Comparison of ENCODE assay signal across 9 cellular contexts in the genomic region with DNA sequence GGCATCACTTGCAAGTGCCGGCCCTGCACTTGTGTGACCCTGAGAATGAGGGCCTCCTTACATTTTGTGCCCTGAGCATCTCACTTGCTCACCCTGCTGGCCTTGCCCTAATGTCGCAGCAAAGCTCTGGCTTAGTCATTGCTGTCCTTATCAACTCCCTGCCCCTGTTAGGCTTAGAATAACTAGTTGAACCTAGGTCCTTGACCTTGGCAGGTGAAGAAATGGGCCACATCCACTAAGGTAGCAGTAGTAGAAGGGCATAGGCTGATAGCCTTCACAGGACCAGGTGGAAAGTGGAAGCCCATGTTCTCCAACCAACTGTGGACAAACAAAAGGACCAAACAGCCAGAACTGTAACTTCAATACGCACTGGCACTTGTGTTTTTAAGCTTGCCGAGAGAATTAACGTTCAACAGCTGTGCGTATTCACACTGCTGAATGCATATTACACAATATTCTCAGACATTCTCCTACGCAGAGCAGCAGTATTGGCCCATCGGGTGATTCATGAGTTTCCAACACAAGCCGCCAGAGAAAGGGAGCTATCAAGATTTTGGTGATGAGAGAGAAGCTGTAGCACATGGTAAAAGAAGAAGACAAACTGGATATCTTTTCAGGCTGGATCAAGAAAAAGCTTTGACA. TPM values are rescaled to one million over a fixed set of nuclear protein-coding genes. Genes with fewer than 3 reads are reported as not detected.
DNase-seq lines count a peak whose midpoint lies in the region; ATAC-seq and TF ChIP-seq lines count a peak whose summit lies in the region.
"Had no signal": no experiment of that assay in that cellular context is flagged by ENCODE, and none has a peak within 500 bp of the region (broad histone marks: within the 10 kb centered on the region; RNA-seq: fewer than 3 reads in every experiment).

No MANE protein-coding gene starts in this region.

- H3K27ac Mint-ChIP-seq in activated T-helper 17 cell treated with anti-CD3 and anti-CD28 coated beads, Interleukin-2, amount 50 U/mL, for 72 hours = no peak overlapping the region
- H3K27ac Mint-ChIP-seq: activated naive CD4-positive, alpha-beta T cell treated with anti-CD3 and anti-CD28 coated beads, Interleukin-2, amount 50 U/mL, for 24 hours had no signal

- no peak for TF ChIP-seq POLR2A in heart left ventricle (IDR thresholded peaks at IDR 0.05)

- 67 to 82% (median 78%) methylated on average over 9 of the region's 9 CpGs for WGBS in heart left ventricle, 4 donors

- DNase-seq in activated T-cell treated with anti-CD3 and anti-CD28 coated beads for 48 hours (ENCODE audit: low read depth) (peak; percentile 26), activated T-cell treated with anti-CD3 and anti-CD28 coated beads for 4 hours (no peak), MV-4-11 (lab: John Stamatoyannopoulos, UW) (peak; percentile 97), heart left ventricle (peak in 4 of 5 donors; percentile 41 to 47 (median 46)), NCI-H526 (lab: John Stamatoyannopoulos, UW) (no peak)
- peak; percentile 39 for DNase-seq in stimulated activated CD4-positive, alpha-beta T cell treated with anti-CD3 and anti-CD28 coated beads, Interleukin-4, amount 100 ng/mL, for 24 hours

- H3K9me3 Mint-ChIP-seq in activated T-helper 17 cell treated with anti-CD3 and anti-CD28 coated beads, Interleukin-2, amount 50 U/mL, for 72 hours = no peaks in the 10 kb centered on the region
- H3K9me3 Mint-ChIP-seq: activated naive CD4-positive, alpha-beta T cell treated with anti-CD3 and anti-CD28 coated beads, Interleukin-2, amount 50 U/mL, for 24 hours had no signal

- ATAC-seq in activated T-helper 17 cell treated with anti-CD3 and anti-CD28 coated beads, Interleukin-2, amount 50 U/mL, for 72 hours (replicated peaks) = peak; percentile 69
- ATAC-seq in heart left ventricle (peak; percentile 55 to 71 (median 70)), HG02938 (IDR thresholded peaks at IDR 0.05; ENCODE audit: unreplicated experiment) (no peak)

- no peaks in the 10 kb centered on the region for H3K27me3 ChIP-seq in heart left ventricle

- intact Hi-C loops in heart left ventricle (cut with DNase I) = no loop called here

- H3K4me3 ChIP-seq in heart left ventricle = no peak overlapping the region

- H3K36me3 ChIP-seq in heart left ventricle = no peaks in the 10 kb centered on the region

- H3K4me3 Mint-ChIP-seq in activated T-helper 17 cell treated with anti-CD3 and anti-CD28 coated beads, Interleukin-2, amount 50 U/mL, for 72 hours = no peak overlapping the region
- H3K4me3 Mint-ChIP-seq: activated naive CD4-positive, alpha-beta T cell treated with anti-CD3 and anti-CD28 coated beads, Interleukin-2, amount 50 U/mL, for 24 hours had no signal

- H3K9me3 ChIP-seq in heart left ventricle = no peaks in the 10 kb centered on the region

- peaks cover 0 to 44% (median 25%) of the 10 kb centered on the region in 12 donors for H3K4me1 ChIP-seq in heart left ventricle

- peak overlapping the region; percentile 12 to 84 (median 64) for H3K27ac ChIP-seq in heart left ventricle

- peak in 6 of 12 donors; percentile 8 to 30 (median 24) for TF ChIP-seq CTCF in heart left ventricle (IDR thresholded peaks at IDR 0.05)

- no peaks in the 10 kb centered on the region for H3K36me3 Mint-ChIP-seq in activated T-helper 17 cell treated with anti-CD3 and anti-CD28 coated beads, Interleukin-2, amount 50 U/mL, for 72 hours (ENCODE audit: low read depth)
- H3K36me3 Mint-ChIP-seq: activated naive CD4-positive, alpha-beta T cell treated with anti-CD3 and anti-CD28 coated beads, Interleukin-2, amount 50 U/mL, for 24 hours had no signal

- peaks cover 4% of the 10 kb centered on the region for H3K4me1 Mint-ChIP-seq in activated T-helper 17 cell treated with anti-CD3 and anti-CD28 coated beads, Interleukin-2, amount 50 U/mL, for 72 hours
- H3K4me1 Mint-ChIP-seq: activated naive CD4-positive, alpha-beta T cell treated with anti-CD3 and anti-CD28 coated beads, Interleukin-2, amount 50 U/mL, for 24 hours had no signal

- no peaks in the 10 kb centered on the region for H3K27me3 Mint-ChIP-seq in activated T-helper 17 cell treated with anti-CD3 and anti-CD28 coated beads, Interleukin-2, amount 50 U/mL, for 72 hours
- H3K27me3 Mint-ChIP-seq: activated naive CD4-positive, alpha-beta T cell treated with anti-CD3 and anti-CD28 coated beads, Interleukin-2, amount 50 U/mL, for 24 hours had no signal

RNA-seq across cellular contexts. Expression of gene PTGFRN, which starts 27.7 kb away (rescaled TPM):
- 10 to 100 TPM; 10.1 to 11.1 TPM for total RNA-seq in activated T-helper 17 cell treated with anti-CD3 and anti-CD28 coated beads, Interleukin-2, amount 50 U/mL, for 72 hours
- total RNA-seq in heart left ventricle = 100 to 1,000 TPM in 5 of 9 donors, 10 to 100 TPM in 4; 59.3 to 231 (median 137) TPM
- polyA plus RNA-seq in heart left ventricle = 10 to 100 TPM; 21.5 to 65.6 TPM

Comparison
In these comparisons a context has a peak if more than half of its experiments do, and no peak if none do; other contexts are left out.
1. DNase-seq: peak in activated T-cell treated with anti-CD3 and anti-CD28 coated beads for 48 hours (single experiment), MV-4-11 (single experiment), heart left ventricle (4 of 5) and stimulated activated CD4-positive, alpha-beta T cell treated with anti-CD3 and anti-CD28 coated beads, Interleukin-4, amount 100 ng/mL, for 24 hours (single experiment); none in activated T-cell treated with anti-CD3 and anti-CD28 coated beads for 4 hours (single experiment) and NCI-H526 (0 of 2).
2. RNA of gene PTGFRN, which starts 27.7 kb away (total RNA-seq): 59.3 to 231 TPM in heart left ventricle; 10.1 to 11.1 TPM in activated T-helper 17 cell treated with anti-CD3 and anti-CD28 coated beads, Interleukin-2, amount 50 U/mL, for 72 hours; every median in the first group is over 4 times any median in the second.